In the genomic region with DNA sequence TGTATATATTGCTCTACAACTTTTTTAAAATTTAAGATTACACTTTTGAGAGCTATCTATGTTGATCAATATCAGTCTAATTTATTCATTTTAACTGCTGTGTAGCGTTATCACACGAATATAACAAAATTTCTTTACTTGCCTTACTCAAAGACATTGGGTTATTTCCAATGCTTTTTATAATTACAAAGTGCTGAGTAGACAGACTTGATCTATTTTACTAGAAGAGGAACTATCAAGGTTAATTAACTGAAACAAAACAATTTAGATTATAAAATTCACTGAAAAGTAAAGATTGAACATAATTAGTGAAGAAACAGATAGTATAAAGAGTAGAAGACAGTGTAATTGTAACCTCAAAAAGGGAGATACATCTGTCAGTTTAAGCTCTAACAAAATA, we compare ENCODE assay signal across 22 cellular contexts.
DNase-seq lines count a peak whose midpoint lies in the region; ATAC-seq, FAIRE-seq and TF ChIP-seq lines count a peak whose summit lies in the region.
"Had no signal": no experiment of that assay in that cellular context is flagged by ENCODE, and none has a peak within 500 bp of the region (broad histone marks: within the 10 kb centered on the region; RNA-seq: fewer than 3 reads in every experiment).

No MANE protein-coding gene starts in this region.

- TF ChIP-seq EP300 in HepG2 (IDR thresholded peaks at IDR 0.05; ENCODE audit: low read depth in 2 of 2, low read length in 2 of 2) (no peak), HepG2 (CRISPR knock-in tag; IDR thresholded peaks at IDR 0.05; ENCODE audit: borderline replicate concordance) (no peak)

- CTCF ChIA-PET in HepG2 (lab: Yijun Ruan, JAX; ENCODE audit: low intra/inter-chr PET ratio, low total read pairs) (no interaction called here), OCI-LY7 (lab: Charles Lee; ENCODE audit: unreplicated experiment) (no interaction called here)

- in situ Hi-C loops in HepG2 (cut with HindIII; ENCODE audit: extremely low pct_ligation_motif_present, low pct_unique_long_range_greater_than_20kb), result no loop called here

- TF ChIP-seq POLR2A in HepG2 (IDR thresholded peaks at IDR 0.05; ENCODE audit: insufficient read depth in 1 of 2, low read depth in 2 of 2, low read length in 2 of 2) (no peak), right lobe of liver (IDR thresholded peaks at IDR 0.05) (no peak)

- H3K4me2 ChIP-seq in HepG2 (ENCODE audit: low read depth, low read length) (no peak overlapping the region), OCI-LY7 (ENCODE audit: low read length) (no peak overlapping the region)
- H3K4me2 ChIP-seq: GM23338 had no signal

- H2AFZ ChIP-seq in HepG2 (ENCODE audit: low read length), result no peak overlapping the region
- peak overlapping the region; percentile 55; the same call in 1 of the 2 replicates for H2AFZ ChIP-seq in OCI-LY7 (ENCODE audit: low read length)
- H2AFZ ChIP-seq: GM23338 had no signal

- no peaks in the 10 kb centered on the region for H3K27me3 ChIP-seq in HepG2 (ENCODE audit: control insufficient read depth in 1 of 2, insufficient read depth in 2 of 2, low read length in 2 of 2)
- no peaks in the 10 kb centered on the region for H3K27me3 ChIP-seq in right lobe of liver
- H3K27me3 ChIP-seq: BE2C; BLaER1 treated with 17β-estradiol and CSF1 and Interleukin-3, amounts not matched to agents 10 nM and 100 nM had no signal

- H3K27ac ChIP-seq in HepG2 (ENCODE audit: extremely low read length, insufficient read depth, low read length) (no peak overlapping the region), right lobe of liver (no peak overlapping the region), OCI-LY7 (ENCODE audit: low read depth, low read length, poor library complexity, severe bottlenecking) (no peak overlapping the region)
- H3K27ac ChIP-seq: 22Rv1; BLaER1 treated with 17β-estradiol and CSF1 and Interleukin-3, amounts not matched to agents 10 nM and 100 nM had no signal

- no peaks in the 10 kb centered on the region for H3K9me3 ChIP-seq in HepG2 (ENCODE audit: low read length)
- H3K9me3 ChIP-seq in right lobe of liver, result no peaks in the 10 kb centered on the region
- no peaks in the 10 kb centered on the region for H3K9me3 ChIP-seq in OCI-LY7 (ENCODE audit: low read length)
- H3K9me3 ChIP-seq: BE2C had no signal

- DNase-seq in HepG2 (ENCODE audit: low spot score), result no peak
- no peak for DNase-seq in right lobe of liver
- DNase-seq in OCI-LY7 (ENCODE audit: low spot score), result no peak
- no peak for DNase-seq in activated naive CD4-positive, alpha-beta T cell treated with anti-CD3 and anti-CD28 coated beads, Interleukin-2, amount 50 U/mL, for 16 hours
- no peak for DNase-seq in NCI-H526 (lab: John Stamatoyannopoulos, UW)
- DNase-seq: ACHN; BE2C; Calu3; CD4-positive, alpha-beta T cell; COR-L47; DMS53; DMS79 treated with DMSO at 0.1 percent for 48 hours; GF-D8; H9 had no signal

- H3K36me3 ChIP-seq in HepG2 (replicated peaks in 1 of 2; ENCODE audit: control insufficient read depth in 1 of 2, insufficient read depth in 2 of 2, low read length in 2 of 2) (no peaks in the 10 kb centered on the region), right lobe of liver (no peaks in the 10 kb centered on the region), OCI-LY7 (ENCODE audit: insufficient read depth, low read length) (no peaks in the 10 kb centered on the region)
- H3K36me3 ChIP-seq: BE2C; BLaER1 treated with 17β-estradiol and CSF1 and Interleukin-3, amounts not matched to agents 10 nM and 100 nM had no signal

- H3K9ac ChIP-seq in HepG2 (ENCODE audit: insufficient read depth, low read depth, low read length), result no peak overlapping the region
- H3K9ac ChIP-seq: BLaER1 treated with 17β-estradiol and CSF1 and Interleukin-3, amounts not matched to agents 10 nM and 100 nM had no signal

- no peak overlapping the region for H3K4me3 ChIP-seq in HepG2 (replicated peaks in 1 of 3; ENCODE audit: insufficient read depth in 1 of 3, low read depth in 2 of 3, low read length in 3 of 3)
- no peak overlapping the region for H3K4me3 ChIP-seq in right lobe of liver
- H3K4me3 ChIP-seq in OCI-LY7 (ENCODE audit: low read depth, low read length, poor library complexity, severe bottlenecking), result no peak overlapping the region
- H3K4me3 ChIP-seq: BLaER1 treated with 17β-estradiol and CSF1 and Interleukin-3, amounts not matched to agents 10 nM and 100 nM; GM23338 had no signal

- POLR2A ChIA-PET in HepG2 (lab: Yijun Ruan, JAX) (no interaction called here), OCI-LY7 (lab: Charles Lee) (interaction anchor here (0.6 to 0.7 kb wide), 2 partner anchors 94 to 107 kb away, joined by 3 to 5 read pairs; no protein-coding TSS in a partner anchor)

- H3K79me2 ChIP-seq in HepG2 (ENCODE audit: insufficient read depth, low read length), result no peaks in the 10 kb centered on the region
- no peaks in the 10 kb centered on the region for H3K79me2 ChIP-seq in OCI-LY7 (ENCODE audit: insufficient read depth, low read depth, low read length)

- BruUV-seq in HepG2 (replicated peaks; lab: Mats Ljungman, UMichigan) (no TSS peak), OCI-LY7 (replicated peaks; lab: Mats Ljungman, UMichigan) (no TSS peak)

- intact Hi-C loops in HepG2 (cut with micrococcal nuclease; ENCODE audit: unreplicated experiment) (no loop called here), right lobe of liver (cut with DNase I) (no loop called here), OCI-LY7 (cut with micrococcal nuclease; ENCODE audit: unreplicated experiment) (no loop called here)

- H3K4me1 ChIP-seq in HepG2 (ENCODE audit: insufficient read depth, low read length), result peaks cover 17% of the 10 kb centered on the region
- H3K4me1 ChIP-seq in right lobe of liver, result no peaks in the 10 kb centered on the region
- peaks cover 8% of the 10 kb centered on the region for H3K4me1 ChIP-seq in OCI-LY7 (ENCODE audit: insufficient read depth, low read length, poor library complexity, severe bottlenecking)
- H3K4me1 ChIP-seq: BE2C had no signal

- H3K9me2 ChIP-seq in OCI-LY7 (ENCODE audit: insufficient read depth, low read length), result no peaks in the 10 kb centered on the region

- ATAC-seq in HepG2, result no peak
- ATAC-seq in right lobe of liver, result no peak
- ATAC-seq: GM23338, HCT116 had no signal

- TF ChIP-seq CTCF in HepG2 (CRISPR knock-in tag; IDR thresholded peaks at IDR 0.05), result no peak
- no peak for TF ChIP-seq CTCF in right lobe of liver (IDR thresholded peaks at IDR 0.05)
- no peak for TF ChIP-seq CTCF in OCI-LY7 (conservative IDR thresholded peaks at IDR 0.05; ENCODE audit: low read length)

- FAIRE-seq in HepG2 (lab: Jason Lieb, UNC) (no peak), islet of Langerhans (lab: Jason Lieb, UNC) (peak; percentile 68)
- FAIRE-seq: A204.1, GM12891, GM18507 had no signal

- H4K20me1 ChIP-seq in HepG2 (ENCODE audit: insufficient read depth, low read length) (no peaks in the 10 kb centered on the region), OCI-LY7 (ENCODE audit: insufficient read depth, low read length) (no peaks in the 10 kb centered on the region)
- H4K20me1 ChIP-seq: BLaER1 treated with 17β-estradiol and CSF1 and Interleukin-3, amounts not matched to agents 10 nM and 100 nM had no signal

- WGBS in HepG2 (ENCODE audit: low lambda C conversion rate), result 43% methylated on average over 2 of the region's 2 CpGs
- 74% methylated on average over 2 of the region's 2 CpGs for WGBS in right lobe of liver (ENCODE audit: insufficient coverage, low coverage, low lambda C conversion rate, missing lambda C conversion rate)

- no peak for TF ChIP-seq RAD21 in HepG2 (CRISPR knock-in tag; IDR thresholded peaks at IDR 0.05)

TF ChIP-seq in HepG2, 621 proteins besides CTCF, POLR2A, EP300 and RAD21 (continues in another document):
- TF ChIP-seq FOXK1 (CRISPR knock-in tag; IDR thresholded peaks at IDR 0.05; ENCODE audit: borderline replicate concordance, low read depth) (no peak), MAFF (IDR thresholded peaks at IDR 0.05; ENCODE audit: low read depth, low read length) (peak; percentile 68), MAFG (CRISPR knock-in tag; IDR thresholded peaks at IDR 0.05) (no peak), ZNF329 (CRISPR knock-in tag; IDR thresholded peaks at IDR 0.05; ENCODE audit: low read depth) (no peak), ETV5 (CRISPR knock-in tag; IDR thresholded peaks at IDR 0.05; ENCODE audit: borderline replicate concordance) (no peak), XRCC5 (optimal IDR thresholded peaks at IDR 0.05; ENCODE audit: low read length) (no peak), ZNF496 (CRISPR knock-in tag; IDR thresholded peaks at IDR 0.05; ENCODE audit: insufficient replicate concordance) (no peak), RXRB (CRISPR knock-in tag; IDR thresholded peaks at IDR 0.05; ENCODE audit: borderline replicate concordance) (no peak)
- TF ChIP-seq, protein P1, sequence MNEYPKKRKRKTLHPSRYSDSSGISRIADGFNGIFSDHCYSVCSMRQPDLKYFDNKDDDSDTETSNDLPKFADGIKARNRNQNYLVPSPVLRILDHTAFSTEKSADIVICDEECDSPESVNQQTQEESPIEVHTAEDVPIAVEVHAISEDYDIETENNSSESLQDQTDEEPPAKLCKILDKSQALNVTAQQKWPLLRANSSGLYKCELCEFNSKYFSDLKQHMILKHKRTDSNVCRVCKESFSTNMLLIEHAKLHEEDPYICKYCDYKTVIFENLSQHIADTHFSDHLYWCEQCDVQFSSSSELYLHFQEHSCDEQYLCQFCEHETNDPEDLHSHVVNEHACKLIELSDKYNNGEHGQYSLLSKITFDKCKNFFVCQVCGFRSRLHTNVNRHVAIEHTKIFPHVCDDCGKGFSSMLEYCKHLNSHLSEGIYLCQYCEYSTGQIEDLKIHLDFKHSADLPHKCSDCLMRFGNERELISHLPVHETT (CRISPR knock-in tag; conservative IDR thresholded peaks at IDR 0.05), result no peak
- TF ChIP-seq, protein P2, sequence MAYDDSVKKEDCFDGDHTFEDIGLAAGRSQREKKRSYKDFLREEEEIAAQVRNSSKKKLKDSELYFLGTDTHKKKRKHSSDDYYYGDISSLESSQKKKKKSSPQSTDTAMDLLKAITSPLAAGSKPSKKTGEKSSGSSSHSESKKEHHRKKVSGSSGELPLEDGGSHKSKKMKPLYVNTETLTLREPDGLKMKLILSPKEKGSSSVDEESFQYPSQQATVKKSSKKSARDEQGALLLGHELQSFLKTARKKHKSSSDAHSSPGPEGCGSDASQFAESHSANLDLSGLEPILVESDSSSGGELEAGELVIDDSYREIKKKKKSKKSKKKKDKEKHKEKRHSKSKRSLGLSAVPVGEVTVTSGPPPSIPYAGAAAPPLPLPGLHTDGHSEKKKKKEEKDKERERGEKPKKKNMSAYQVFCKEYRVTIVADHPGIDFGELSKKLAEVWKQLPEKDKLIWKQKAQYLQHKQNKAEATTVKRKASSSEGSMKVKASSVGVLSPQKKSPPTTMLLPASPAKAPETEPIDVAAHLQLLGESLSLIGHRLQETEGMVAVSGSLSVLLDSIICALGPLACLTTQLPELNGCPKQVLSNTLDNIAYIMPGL (CRISPR knock-in tag; IDR thresholded peaks at IDR 0.05; ENCODE audit: borderline replicate concordance in 1 of 2, low read depth in 1 of 2), result no peak
